Comparison of ENCODE assay signal across 8 cellular contexts in the genomic region with DNA sequence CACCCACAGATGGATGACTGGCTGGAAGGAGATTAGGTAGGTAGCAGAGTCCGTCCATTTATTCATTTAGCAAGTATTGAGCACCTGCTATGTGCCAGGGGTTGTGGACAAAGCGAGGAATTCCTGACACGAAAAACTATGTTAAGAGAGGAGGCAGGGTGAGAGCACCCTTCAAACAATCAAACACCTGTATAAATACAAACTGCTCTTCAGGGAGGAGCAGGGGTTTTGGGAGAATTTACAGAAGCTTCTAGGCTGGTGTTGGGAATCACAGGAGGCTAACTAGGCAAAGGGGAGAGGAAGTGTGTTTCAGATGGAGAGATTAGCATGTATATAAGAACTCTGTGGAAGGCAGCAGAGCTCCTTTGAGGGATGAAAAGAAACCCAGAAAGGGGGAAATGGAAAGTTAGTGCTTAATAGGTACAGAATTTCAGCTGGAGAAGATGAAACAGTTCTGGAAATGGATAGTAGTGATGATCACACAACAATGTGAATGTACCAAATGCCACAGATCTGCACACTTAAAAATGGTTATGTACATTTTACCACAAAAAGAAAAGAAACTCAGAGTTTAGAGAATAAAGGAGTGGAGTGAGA. TPM values are rescaled to one million over a fixed set of nuclear protein-coding genes. Genes with fewer than 3 reads are reported as not detected.
DNase-seq lines count a peak whose midpoint lies in the region; ATAC-seq and TF ChIP-seq lines count a peak whose summit lies in the region.

No MANE protein-coding gene starts in this region.

- H3K4me3 ChIP-seq in BE2C (ENCODE audit: low read depth, low read length) (peak overlapping the region; percentile 74), KMS-11 (IDR thresholded peaks at IDR 0.05; ENCODE audit: insufficient read depth, low read depth, low read length) (peak overlapping the region; percentile 46), colonic mucosa (peak overlapping the region; percentile 81)

- H3K27me3 ChIP-seq in BE2C (no peaks in the 10 kb centered on the region), KMS-11 (ENCODE audit: insufficient read depth, low read depth) (no peaks in the 10 kb centered on the region), colonic mucosa (no peaks in the 10 kb centered on the region)

- H4K20me1 ChIP-seq in KMS-11 (ENCODE audit: insufficient read depth): no peaks in the 10 kb centered on the region

- H3K36me3 ChIP-seq in BE2C (no peaks in the 10 kb centered on the region), KMS-11 (ENCODE audit: insufficient read depth) (no peaks in the 10 kb centered on the region), colonic mucosa (no peaks in the 10 kb centered on the region)

- H3K79me2 ChIP-seq in KMS-11 (ENCODE audit: insufficient read depth, low read depth): no peaks in the 10 kb centered on the region; the same call in 1 of the 2 replicates

- no peak for ATAC-seq in naive thymus-derived CD8-positive, alpha-beta T cell
- ATAC-seq in GM18873 (IDR thresholded peaks at IDR 0.05; ENCODE audit: low FRiP score, unreplicated experiment): no peak

- TF ChIP-seq CTCF in BE2C (IDR thresholded peaks at IDR 0.05; ENCODE audit: low read depth, low read length) (peak; percentile 17; the same call in 1 of the 2 replicates), KMS-11 (conservative IDR thresholded peaks at IDR 0.05; ENCODE audit: low read depth, low read length) (peak; percentile 36; the same call in 1 of the 2 replicates), colonic mucosa (IDR thresholded peaks at IDR 0.05) (no peak)

- no peaks in the 10 kb centered on the region for H3K9me3 Mint-ChIP-seq in naive thymus-derived CD8-positive, alpha-beta T cell

- DNase-seq in BE2C (no peak), colonic mucosa (no peak), COLO829 (ENCODE audit: low spot score) (no peak), GM03348 (ENCODE audit: low spot score) (no peak)
- DNase-seq in naive thymus-derived CD8-positive, alpha-beta T cell: no peak
- no peak for DNase-seq in stimulated activated CD4-positive, alpha-beta T cell treated with anti-CD3 and anti-CD28 coated beads, Interleukin-4, amount 100 ng/mL, for 24 hours

- no peaks in the 10 kb centered on the region for H3K27me3 Mint-ChIP-seq in naive thymus-derived CD8-positive, alpha-beta T cell

- H3K36me3 Mint-ChIP-seq in naive thymus-derived CD8-positive, alpha-beta T cell: peaks cover 4 to 10% (median 5%) of the 10 kb centered on the region in 3 donors

- peaks cover 32 to 43% (median 41%) of the 10 kb centered on the region in 4 donors for H3K4me1 Mint-ChIP-seq in naive thymus-derived CD8-positive, alpha-beta T cell

- peak overlapping the region; percentile 85 for H3K4me2 ChIP-seq in KMS-11

- H3K4me3 Mint-ChIP-seq in naive thymus-derived CD8-positive, alpha-beta T cell: peak overlapping the region; percentile 88 to 96 (median 94)

- peak overlapping the region; percentile 94 to 100 (median 99) for H3K27ac Mint-ChIP-seq in naive thymus-derived CD8-positive, alpha-beta T cell

- H3K27ac ChIP-seq in KMS-11 (peak overlapping the region; percentile 75; the same call in 1 of the 2 replicates), colonic mucosa (peak overlapping the region; percentile 81)

- no peaks in the 10 kb centered on the region for H3K9me3 ChIP-seq in BE2C
- H3K9me3 ChIP-seq in colonic mucosa: no peaks in the 10 kb centered on the region

- H3K4me1 ChIP-seq in BE2C (no peaks in the 10 kb centered on the region), KMS-11 (ENCODE audit: low read depth, poor library complexity, severe bottlenecking) (peaks cover 15% of the 10 kb centered on the region), colonic mucosa (peaks cover 4% of the 10 kb centered on the region)

- intact Hi-C loops in colonic mucosa (cut with DNase I): loop anchor here (10.0 kb wide), 2 partner anchors 162 to 302 kb away; no protein-coding TSS in a partner anchor

- H3K9ac ChIP-seq in KMS-11 (peak overlapping the region; percentile 71; the same call in 1 of the 2 replicates), colonic mucosa (ENCODE audit: low read depth in 2 of 2, low read length in 2 of 2) (peak overlapping the region; percentile 77 to 78)

- POLR2A ChIA-PET in naive thymus-derived CD8-positive, alpha-beta T cell (lab: Charles Lee): interaction anchor here (0.6 to 3.8 kb wide), 9 partner anchors 8 to 80 kb away, joined by 3 to 37 read pairs (median 5); a partner anchor contains a TSS

- peak overlapping the region; percentile 69; the same call in 1 of the 2 replicates for H2AFZ ChIP-seq in KMS-11 (ENCODE audit: low read depth)

RNA-seq across cellular contexts. Expression of a gene that starts 0.8 kb away (rescaled TPM):
- 17.3 TPM for polyA plus RNA-seq in BE2C (2012; ENCODE audit: insufficient read depth, insufficient read length, low read depth)
- 10 to 100 TPM; 17.1 to 17.5 TPM for total RNA-seq in colonic mucosa
- total RNA-seq in naive thymus-derived CD8-positive, alpha-beta T cell: 10 to 100 TPM; 40.6 to 47.6 TPM
- 10 to 100 TPM; 33.9 to 39.3 (median 38.2) TPM for polyA plus RNA-seq in naive thymus-derived CD8-positive, alpha-beta T cell

RNA-seq across cellular contexts. Expression of a gene that starts 8.1 kb away (rescaled TPM):
- 16.0 TPM for polyA plus RNA-seq in BE2C (2012; ENCODE audit: insufficient read depth, insufficient read length, low read depth)
- total RNA-seq in colonic mucosa: 10 to 100 TPM; 21.7 to 24.9 TPM
- total RNA-seq in naive thymus-derived CD8-positive, alpha-beta T cell: 10 to 100 TPM; 39.8 to 43.9 TPM
- polyA plus RNA-seq in naive thymus-derived CD8-positive, alpha-beta T cell: 100 to 1,000 TPM; 129 to 136 (median 136) TPM

RNA-seq across cellular contexts. Expression of a gene that starts 17.9 kb away (rescaled TPM):
- polyA plus RNA-seq in BE2C (2012; ENCODE audit: insufficient read depth, insufficient read length, low read depth): 20.9 TPM
- 10 to 100 TPM; 47.5 to 48.2 TPM for total RNA-seq in colonic mucosa
- total RNA-seq in naive thymus-derived CD8-positive, alpha-beta T cell: 100 to 1,000 TPM; 244 to 254 TPM
- 10 to 100 TPM in 2 of 3 donors, 1 to 10 TPM in 1; 9.5 to 14.3 (median 10.8) TPM for polyA plus RNA-seq in naive thymus-derived CD8-positive, alpha-beta T cell

Comparison
In these comparisons a context has a peak if more than half of its experiments do, and no peak if none do; other contexts are left out.
1. RNA of a gene that starts 17.9 kb away (total RNA-seq): 244 to 254 TPM in naive thymus-derived CD8-positive, alpha-beta T cell; 47.5 to 48.2 TPM in colonic mucosa; every median in the first group is over 4 times any median in the second.
2. Peak in every context shown above with its lines, with median percentiles within 50 percentile points of each other: H3K4me3 ChIP-seq.